ENCODE assay signal across 16 cellular contexts in genomic region chr12:40734283-40734682, GRCh38. TPM values are rescaled to one million over a fixed set of nuclear protein-coding genes. Genes with fewer than 3 reads are reported as not detected.
DNase-seq lines count a peak whose midpoint lies in the region; ATAC-seq and TF ChIP-seq lines count a peak whose summit lies in the region.
"Had no signal": no experiment of that assay in that cellular context is flagged by ENCODE, and none has a peak within 500 bp of the region (broad histone marks: within the 10 kb centered on the region; RNA-seq: fewer than 3 reads in every experiment).

No MANE protein-coding gene starts in this region.

- no peak overlapping the region for H2AFZ ChIP-seq in H9 (ENCODE audit: low read length)

- H3K27ac Mint-ChIP-seq in H9: peak overlapping the region in 2 of 3 experiments; percentile 81 to 91; a peak in 3 of 7 replicates
- H3K27ac Mint-ChIP-seq: CD4-positive, alpha-beta T cell; IgD-negative memory B cell had no signal

- H3K9ac ChIP-seq in H9 (ENCODE audit: extremely low read depth, insufficient read length, low read length) (no peak overlapping the region), iPS-18a (ENCODE audit: low read length) (no peak overlapping the region)
- H3K9ac ChIP-seq: BLaER1 treated with 17β-estradiol and CSF1 and Interleukin-3, amounts not matched to agents 10 nM and 100 nM had no signal

- H3K23me2 ChIP-seq in H9 (ENCODE audit: insufficient read length, low read depth, low read length, poor library complexity, severe bottlenecking): no peaks in the 10 kb centered on the region

- no peaks in the 10 kb centered on the region for H3K27me3 Mint-ChIP-seq in H9 (ENCODE audit: low read depth)
- no peaks in the 10 kb centered on the region for H3K27me3 Mint-ChIP-seq in activated T-cell treated with anti-CD3 and anti-CD28 coated beads, Interleukin-2, amount 50 U/mL, for 4 hours (ENCODE audit: low read depth)
- H3K27me3 Mint-ChIP-seq: CD4-positive, alpha-beta T cell; IgD-negative memory B cell had no signal

- H4K5ac ChIP-seq in H9 (ENCODE audit: insufficient read length, low read depth, low read length): no peak overlapping the region

- H3K27ac ChIP-seq in H9 (ENCODE audit: insufficient read length, low read depth, low read length) (no peak overlapping the region), iPS-18a (ENCODE audit: low read length) (peak overlapping the region; percentile 41)
- H3K27ac ChIP-seq: 22Rv1; BLaER1 treated with 17β-estradiol and CSF1 and Interleukin-3, amounts not matched to agents 10 nM and 100 nM had no signal

- H3K23ac ChIP-seq in H9 (ENCODE audit: insufficient read length, low read depth, low read length): no peak overlapping the region

- TF ChIP-seq CTCF in H9 (conservative IDR thresholded peaks at IDR 0.05) (no peak), GM20000 (IDR thresholded peaks at IDR 0.05; ENCODE audit: extremely low read depth, missing control alignments) (no peak)

- H3K18ac ChIP-seq in H9 (ENCODE audit: insufficient read length, low read depth, low read length): no peak overlapping the region

- H3K4me1 ChIP-seq in H9 (ENCODE audit: insufficient read depth, low read length) (no peaks in the 10 kb centered on the region; the same call in 1 of the 2 replicates), iPS-18a (ENCODE audit: control insufficient read depth, low read depth, low read length) (peaks cover 42% of the 10 kb centered on the region)
- H3K4me1 ChIP-seq: BLaER1 treated with 17β-estradiol and CSF1 and Interleukin-3, amounts not matched to agents 10 nM and 100 nM had no signal

- H2AK5ac ChIP-seq in H9 (ENCODE audit: insufficient read length, low read length): no peak overlapping the region

- no peak overlapping the region for H3K56ac ChIP-seq in H9 (ENCODE audit: insufficient read length, low read depth, low read length)

- no peak overlapping the region for H2BK5ac ChIP-seq in H9 (ENCODE audit: insufficient read length, low read length)

- no peaks in the 10 kb centered on the region for H3K36me3 Mint-ChIP-seq in H9 (ENCODE audit: insufficient read depth in 1 of 3, low read depth in 3 of 3)
- H3K36me3 Mint-ChIP-seq in activated T-cell treated with anti-CD3 and anti-CD28 coated beads, Interleukin-2, amount 50 U/mL, for 4 hours (ENCODE audit: insufficient read depth): no peaks in the 10 kb centered on the region
- H3K36me3 Mint-ChIP-seq: IgD-negative memory B cell had no signal

- H2BK12ac ChIP-seq in H9 (ENCODE audit: insufficient read length, low read depth, low read length): no peak overlapping the region

- DNase-seq in NCI-H1417 (lab: John Stamatoyannopoulos, UW) (peak in 2 of 3 experiments; percentile 57 to 94), NCI-H1417 treated with DMSO at 0.1 percent for 48 hours (lab: John Stamatoyannopoulos, UW) (no peak), H9 (no peak), NCI-H69 (lab: John Stamatoyannopoulos, UW) (peak; percentile 90), GM20000 (ENCODE audit: low spot score) (no peak)
- DNase-seq in activated T-cell treated with anti-CD3 and anti-CD28 coated beads, Interleukin-2, amount 50 U/mL, for 4 hours: no peak
- DNase-seq: AML-193; Calu3; CD4-positive, alpha-beta T cell; DMS 273 treated with DMSO at 0.1 percent for 48 hours; KG1 had no signal

- no peak overlapping the region for H4K91ac ChIP-seq in H9 (ENCODE audit: insufficient read length, low read depth, low read length)

- peak overlapping the region; percentile 37 for H3K4me3 ChIP-seq in iPS-18a (ENCODE audit: low read length)
- H3K4me3 ChIP-seq: BLaER1 treated with 17β-estradiol and CSF1 and Interleukin-3, amounts not matched to agents 10 nM and 100 nM had no signal

- H3K9me3 ChIP-seq in H9 (ENCODE audit: control insufficient read depth, low read depth, low read length): no peaks in the 10 kb centered on the region
- H3K9me3 ChIP-seq in iPS-18a (ENCODE audit: control insufficient read depth, low read depth, low read length): no peaks in the 10 kb centered on the region
- H3K9me3 ChIP-seq: BLaER1 treated with 17β-estradiol and CSF1 and Interleukin-3, amounts not matched to agents 10 nM and 100 nM had no signal

- H3K27me3 ChIP-seq in H9 (ENCODE audit: insufficient read depth, low read length) (no peaks in the 10 kb centered on the region), iPS-18a (ENCODE audit: control insufficient read depth, insufficient read depth, low read length) (no peaks in the 10 kb centered on the region)
- H3K27me3 ChIP-seq: BLaER1 treated with 17β-estradiol and CSF1 and Interleukin-3, amounts not matched to agents 10 nM and 100 nM had no signal

- H3K4me2 ChIP-seq in H9 (ENCODE audit: insufficient read depth, insufficient read length, low read length): no peak overlapping the region
- H3K4me2 ChIP-seq: BLaER1 treated with 17β-estradiol and CSF1 and Interleukin-3, amounts not matched to agents 10 nM and 100 nM had no signal

- no peaks in the 10 kb centered on the region for H3K79me1 ChIP-seq in H9 (ENCODE audit: insufficient read depth, low read depth, low read length, poor library complexity, severe bottlenecking)

- no peak overlapping the region for H2BK20ac ChIP-seq in H9 (ENCODE audit: low read depth, low read length, poor library complexity, severe bottlenecking)

- ATAC-seq in activated T-cell treated with anti-CD3 and anti-CD28 coated beads, Interleukin-2, amount 50 U/mL, for 4 hours: no peak
- no peak for ATAC-seq in HG02840 (IDR thresholded peaks at IDR 0.05; ENCODE audit: low FRiP score, unreplicated experiment)

- H3T11ph ChIP-seq in H9 (ENCODE audit: low read length): no peak overlapping the region

- no peaks in the 10 kb centered on the region for H4K20me1 ChIP-seq in H9 (ENCODE audit: control insufficient read depth, insufficient read depth, insufficient read length)
- H4K20me1 ChIP-seq: BLaER1 treated with 17β-estradiol and CSF1 and Interleukin-3, amounts not matched to agents 10 nM and 100 nM had no signal

- no peaks in the 10 kb centered on the region for H3K79me2 ChIP-seq in H9 (ENCODE audit: insufficient read depth, low read length)

- H3K4ac ChIP-seq in H9 (ENCODE audit: low read depth, low read length): no peak overlapping the region

- peaks cover 25 to 33% of the 10 kb centered on the region in 2 experiments for H3K4me1 Mint-ChIP-seq in H9
- H3K4me1 Mint-ChIP-seq in activated T-cell treated with anti-CD3 and anti-CD28 coated beads, Interleukin-2, amount 50 U/mL, for 4 hours (ENCODE audit: low read depth): no peaks in the 10 kb centered on the region
- H3K4me1 Mint-ChIP-seq: IgD-negative memory B cell had no signal

- no peaks in the 10 kb centered on the region for H3K9me3 Mint-ChIP-seq in H9
- H3K9me3 Mint-ChIP-seq in activated T-cell treated with anti-CD3 and anti-CD28 coated beads, Interleukin-2, amount 50 U/mL, for 4 hours: peaks cover 3% of the 10 kb centered on the region
- H3K9me3 Mint-ChIP-seq: CD4-positive, alpha-beta T cell; IgD-negative memory B cell had no signal

- no CpG with 5 or more reads among the region's 3 CpGs for whole genome bisulfite sequencing in H9 (ENCODE audit: extremely low coverage, insufficient read length, low lambda C conversion rate)

- H3K36me3 ChIP-seq in iPS-18a (ENCODE audit: control insufficient read depth, low read depth, low read length): no peaks in the 10 kb centered on the region
- H3K36me3 ChIP-seq: BLaER1 treated with 17β-estradiol and CSF1 and Interleukin-3, amounts not matched to agents 10 nM and 100 nM had no signal

- H3K4me3 Mint-ChIP-seq in H9: no peak overlapping the region
- H3K4me3 Mint-ChIP-seq in activated T-cell treated with anti-CD3 and anti-CD28 coated beads, Interleukin-2, amount 50 U/mL, for 4 hours: no peak overlapping the region
- H3K4me3 Mint-ChIP-seq: CD4-positive, alpha-beta T cell; IgD-negative memory B cell had no signal

- H2BK120ac ChIP-seq in H9 (ENCODE audit: low read depth, low read length, poor library complexity, severe bottlenecking): no peak overlapping the region

- no peak overlapping the region for H3K14ac ChIP-seq in H9 (ENCODE audit: insufficient read depth, low read length)

- H4K8ac ChIP-seq in H9 (replicated peaks; ENCODE audit: insufficient read length, low read depth, low read length): no peak overlapping the region

- H2BK15ac ChIP-seq in H9 (ENCODE audit: low read depth, low read length): no peak overlapping the region

RNA-seq across cellular contexts. Expression of gene CNTN1, which starts 42.0 kb away (rescaled TPM):
- 5.4 and 6.5 TPM in 2 replicates for total RNA-seq in H9 (2021)
- total RNA-seq in activated T-cell treated with anti-CD3 and anti-CD28 coated beads, Interleukin-2, amount 50 U/mL, for 4 hours: not detected
- total RNA-seq: Calu3; CD4-positive, alpha-beta T cell had no signal

Comparison
In these comparisons a context has a peak if more than half of its experiments do, and no peak if none do; other contexts are left out.
1. DNase-seq: peak in NCI-H1417 (2 of 3) and NCI-H69 (single experiment); none in NCI-H1417 treated with DMSO at 0.1 percent for 48 hours (single experiment), H9 (single experiment), GM20000 (single experiment) and activated T-cell treated with anti-CD3 and anti-CD28 coated beads, Interleukin-2, amount 50 U/mL, for 4 hours (single experiment).